In genomic region chr1:44780583-44781121, GRCh38 we compare ENCODE assay signal across 1 cellular context.
TF ChIP-seq lines count a peak whose summit lies in the region.

No MANE protein-coding gene starts in this region.

TF ChIP-seq in GM23338, 12 proteins besides CTCF, POLR2A, EP300 and RAD21:
- TF ChIP-seq ZNF462 (CRISPR knock-in tag; IDR thresholded peaks at IDR 0.05) (no peak), POLR2AphosphoS5 (IDR thresholded peaks at IDR 0.05; ENCODE audit: low read depth) (peak; percentile 64)
